Comparison of ENCODE assay signal across 8 cellular contexts in the genomic region with DNA sequence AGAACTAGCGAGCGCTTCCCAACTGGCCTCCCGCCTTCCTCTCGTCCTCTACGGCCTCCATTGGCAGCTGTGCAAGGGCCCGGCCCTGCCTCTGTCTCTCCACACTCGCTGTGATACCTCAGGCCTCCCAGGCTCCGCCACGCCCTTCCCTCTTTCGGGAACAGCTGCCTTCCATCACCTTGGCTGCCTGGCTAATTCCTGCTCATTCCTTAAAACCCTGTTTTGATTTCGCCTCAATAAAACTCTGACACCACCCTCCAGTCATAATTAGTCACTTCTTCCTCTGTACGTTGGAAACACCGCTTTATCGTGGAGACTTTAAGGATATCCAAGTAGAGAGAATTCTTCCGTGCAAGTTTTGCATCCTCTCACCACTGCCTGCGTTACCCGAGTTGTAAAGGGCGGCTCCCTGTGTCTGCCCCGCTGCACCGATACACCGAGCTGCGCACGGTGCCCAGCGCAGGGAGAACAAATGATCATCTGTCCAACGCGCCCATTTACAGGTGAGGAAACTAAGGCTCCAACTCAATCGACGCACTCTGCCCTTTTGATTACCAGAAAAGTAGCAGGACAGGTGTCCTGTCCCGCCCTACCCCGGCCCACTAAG.
DNase-seq lines count a peak whose midpoint lies in the region; ATAC-seq and TF ChIP-seq lines count a peak whose summit lies in the region.

No MANE protein-coding gene starts in this region.

- H3K27ac Mint-ChIP-seq in activated CD4-positive, alpha-beta T cell treated with anti-CD3 and anti-CD28 coated beads for 36 hours = peak overlapping the region; percentile 58
- H3K27ac Mint-ChIP-seq in MCF 10A (ENCODE audit: low read depth, unreplicated experiment) = peak overlapping the region; percentile 60
- H3K27ac Mint-ChIP-seq in naive thymus-derived CD8-positive, alpha-beta T cell = peak overlapping the region in 7 of 10 donors; percentile 60 to 99 (median 87)

- no peaks in the 10 kb centered on the region for H3K36me3 Mint-ChIP-seq in activated CD4-positive, alpha-beta T cell treated with anti-CD3 and anti-CD28 coated beads for 36 hours (ENCODE audit: low read depth)
- peaks cover 13% of the 10 kb centered on the region for H3K36me3 Mint-ChIP-seq in MCF 10A (ENCODE audit: insufficient read depth, unreplicated experiment)
- no peaks in the 10 kb centered on the region for H3K36me3 Mint-ChIP-seq in naive thymus-derived CD8-positive, alpha-beta T cell

- peak; percentile 30 for DNase-seq in activated CD4-positive, alpha-beta T cell treated with anti-CD3 and anti-CD28 coated beads for 36 hours
- DNase-seq in activated CD4-positive, alpha-beta T cell treated with anti-CD3 and anti-CD28 coated beads for 1 hour = no peak
- peak; percentile 69 for DNase-seq in LHCN-M2 (ENCODE audit: low read depth)
- peak; percentile 90 for DNase-seq in MCF 10A (ENCODE audit: unreplicated experiment)
- DNase-seq in naive thymus-derived CD8-positive, alpha-beta T cell = peak in 1 of 10 donors; percentile 15
- no peak for DNase-seq in activated effector memory CD4-positive, alpha-beta T cell treated with Interleukin-2 at 50 U/mL for 16 hours
- no peak for DNase-seq in midbrain (lab: John Stamatoyannopoulos, UW)

- no peaks in the 10 kb centered on the region for H3K9me3 Mint-ChIP-seq in activated CD4-positive, alpha-beta T cell treated with anti-CD3 and anti-CD28 coated beads for 36 hours (ENCODE audit: low read depth)
- no peaks in the 10 kb centered on the region for H3K9me3 Mint-ChIP-seq in MCF 10A (ENCODE audit: unreplicated experiment)
- no peaks in the 10 kb centered on the region for H3K9me3 Mint-ChIP-seq in naive thymus-derived CD8-positive, alpha-beta T cell

- H3K27me3 Mint-ChIP-seq in activated CD4-positive, alpha-beta T cell treated with anti-CD3 and anti-CD28 coated beads for 36 hours = peaks cover 14% of the 10 kb centered on the region
- H3K27me3 Mint-ChIP-seq in MCF 10A (ENCODE audit: insufficient read depth, unreplicated experiment) = no peaks in the 10 kb centered on the region
- peaks cover 0 to 16% (median 8%) of the 10 kb centered on the region in 5 donors for H3K27me3 Mint-ChIP-seq in naive thymus-derived CD8-positive, alpha-beta T cell

- peak; percentile 14 for ATAC-seq in activated CD4-positive, alpha-beta T cell treated with anti-CD3 and anti-CD28 coated beads for 36 hours
- peak; percentile 15 to 18 for ATAC-seq in naive thymus-derived CD8-positive, alpha-beta T cell
- no peak for ATAC-seq in GM18498 (IDR thresholded peaks at IDR 0.05; ENCODE audit: unreplicated experiment)

- H3K4me3 Mint-ChIP-seq in activated CD4-positive, alpha-beta T cell treated with anti-CD3 and anti-CD28 coated beads for 36 hours = peak overlapping the region; percentile 68
- peak overlapping the region; percentile 88 for H3K4me3 Mint-ChIP-seq in MCF 10A (ENCODE audit: unreplicated experiment)
- H3K4me3 Mint-ChIP-seq in naive thymus-derived CD8-positive, alpha-beta T cell = peak overlapping the region; percentile 71 to 85 (median 82)

- TF ChIP-seq CTCF in MCF 10A (IDR thresholded peaks at IDR 0.05; ENCODE audit: unreplicated experiment) = no peak

- no TSS peak for BruUV-seq in MCF 10A (replicated peaks; lab: Mats Ljungman, UMichigan)

- peaks cover 16% of the 10 kb centered on the region for H3K4me1 Mint-ChIP-seq in activated CD4-positive, alpha-beta T cell treated with anti-CD3 and anti-CD28 coated beads for 36 hours
- H3K4me1 Mint-ChIP-seq in MCF 10A (ENCODE audit: insufficient read depth, unreplicated experiment) = peaks cover 35% of the 10 kb centered on the region
- H3K4me1 Mint-ChIP-seq in naive thymus-derived CD8-positive, alpha-beta T cell = peaks cover 12 to 19% (median 15%) of the 10 kb centered on the region in 4 donors

- CTCF ChIA-PET in activated CD4-positive, alpha-beta T cell treated with anti-CD3 and anti-CD28 coated beads for 36 hours (lab: Charles Lee) = interaction anchor here (0.5 to 0.7 kb wide), 3 partner anchors 16 to 832 kb away, joined by 3 to 4 read pairs (median 3); no protein-coding TSS in a partner anchor
- CTCF ChIA-PET in MCF 10A (lab: Yijun Ruan, JAX) = interaction anchor here (1.0 to 1.6 kb wide), 3 partner anchors 25 to 43 kb away, joined by 4 to 7 read pairs (median 6); no protein-coding TSS in a partner anchor

- POLR2A ChIA-PET in activated CD4-positive, alpha-beta T cell treated with anti-CD3 and anti-CD28 coated beads for 36 hours (lab: Charles Lee) = no interaction called here
- POLR2A ChIA-PET in MCF 10A (lab: Yijun Ruan, JAX) = interaction anchor here (0.6 to 13.4 kb wide), 13 partner anchors 8 to 197 kb away, joined by 3 to 443 read pairs (median 3); no protein-coding TSS in a partner anchor
- POLR2A ChIA-PET in naive thymus-derived CD8-positive, alpha-beta T cell (lab: Charles Lee) = interaction anchor here (1.2 kb wide), 1 partner anchor 42 kb away, joined by 3 read pairs; no protein-coding TSS in a partner anchor

- intact Hi-C loops in activated CD4-positive, alpha-beta T cell treated with anti-CD3 and anti-CD28 coated beads for 36 hours (cut with DNase I, micrococcal nuclease) = loop anchor here in 1 of 2 experiments (2.0 to 10.0 kb wide), 3 partner anchors 44 to 826 kb away; a partner anchor contains a TSS
- intact Hi-C loops in MCF 10A (cut with micrococcal nuclease) = loop anchor here (1.0 kb wide), 1 partner anchor 25 kb away; no protein-coding TSS in a partner anchor

Comparison
In these comparisons a context has a peak if more than half of its experiments do, and no peak if none do; other contexts are left out.
1. DNase-seq: peak in activated CD4-positive, alpha-beta T cell treated with anti-CD3 and anti-CD28 coated beads for 36 hours (single experiment), LHCN-M2 (single experiment) and MCF 10A (single experiment); none in activated CD4-positive, alpha-beta T cell treated with anti-CD3 and anti-CD28 coated beads for 1 hour (single experiment), activated effector memory CD4-positive, alpha-beta T cell treated with Interleukin-2 at 50 U/mL for 16 hours (single experiment) and midbrain (single experiment).
2. Peak in every context shown above with its lines, with median percentiles within 50 percentile points of each other: H3K27ac Mint-ChIP-seq and H3K4me3 Mint-ChIP-seq.